In genomic region chr11:35142481-35143207, GRCh38 we compare ENCODE assay signal across 8 cellular contexts. TPM values are rescaled to one million over a fixed set of nuclear protein-coding genes. Genes with fewer than 3 reads are reported as not detected.
A peak's percentile ranks its signal among the peaks of the same experiment; 100 is the strongest.
DNase-seq lines count a peak whose midpoint lies in the region; ATAC-seq and TF ChIP-seq lines count a peak whose summit lies in the region.

No MANE protein-coding gene starts in this region.

- WGBS in transverse colon (ENCODE audit: low coverage in 1 of 2), 2 donors: 68 to 71% methylated on average over 2 to 3 of the region's 3 CpGs

- peaks cover 73% of the 10 kb centered on the region for H3K4me1 Mint-ChIP-seq in activated CD4-positive, alpha-beta T cell treated with anti-CD3 and anti-CD28 coated beads, Interleukin-2, amount 10 ng/mL, durations not matched to agents 7 days and 5 days

- intact Hi-C loops in transverse colon (cut with DNase I; ENCODE audit: low total_unique reads): no loop called here

- peaks cover 70% of the 10 kb centered on the region for H3K36me3 Mint-ChIP-seq in activated CD4-positive, alpha-beta T cell treated with anti-CD3 and anti-CD28 coated beads, Interleukin-2, amount 10 ng/mL, durations not matched to agents 7 days and 5 days (ENCODE audit: low read depth)

- no peaks in the 10 kb centered on the region for H3K36me3 ChIP-seq in transverse colon

- H3K27me3 Mint-ChIP-seq in activated CD4-positive, alpha-beta T cell treated with anti-CD3 and anti-CD28 coated beads, Interleukin-2, amount 10 ng/mL, durations not matched to agents 7 days and 5 days: no peaks in the 10 kb centered on the region

- H3K4me3 Mint-ChIP-seq in activated CD4-positive, alpha-beta T cell treated with anti-CD3 and anti-CD28 coated beads, Interleukin-2, amount 10 ng/mL, durations not matched to agents 7 days and 5 days: peak overlapping the region; percentile 87

- TF ChIP-seq POLR2A in transverse colon (IDR thresholded peaks at IDR 0.05): no peak

- CTCF ChIA-PET in activated CD4-positive, alpha-beta T cell treated with anti-CD3 and anti-CD28 coated beads, Interleukin-2, amount 10 ng/mL, durations not matched to agents 7 days and 5 days (lab: Charles Lee): interaction anchor here (1.2 kb wide), 1 partner anchor 9 kb away, joined by 3 read pairs; no protein-coding TSS in a partner anchor

- no peak for TF ChIP-seq EP300 in transverse colon (IDR thresholded peaks at IDR 0.05; ENCODE audit: low read depth)

- peak; percentile 83 for DNase-seq in activated effector memory CD4-positive, alpha-beta T cell treated with anti-CD3 and anti-CD28 coated beads, Interleukin-2, amount 50 U/mL, for 16 hours
- DNase-seq in activated effector memory CD4-positive, alpha-beta T cell treated with Interleukin-2 at 50 U/mL for 16 hours: no peak
- DNase-seq in activated CD4-positive, alpha-beta T cell treated with anti-CD3 and anti-CD28 coated beads, Interleukin-2, amount 10 ng/mL, durations not matched to agents 7 days and 5 days: peak; percentile 26
- DNase-seq in foreskin fibroblast (peak; percentile 74 to 84), transverse colon (peak; percentile 42), DMS153 treated with DMSO at 0.1 percent for 48 hours (lab: John Stamatoyannopoulos, UW; ENCODE audit: unreplicated experiment) (no peak)

- H3K4me3 ChIP-seq in foreskin fibroblast (ENCODE audit: low read depth in 1 of 2, low read length in 2 of 2) (peak overlapping the region; percentile 59 to 75), transverse colon (peak overlapping the region in 1 of 4 donors; percentile 4)

- peaks cover 33 to 83% (median 54%) of the 10 kb centered on the region in 4 donors for H3K4me1 ChIP-seq in transverse colon

- POLR2A ChIA-PET in activated CD4-positive, alpha-beta T cell treated with anti-CD3 and anti-CD28 coated beads, Interleukin-2, amount 10 ng/mL, durations not matched to agents 7 days and 5 days (lab: Charles Lee): no interaction called here

- peak overlapping the region; percentile 28 for H3K27ac Mint-ChIP-seq in activated CD4-positive, alpha-beta T cell treated with anti-CD3 and anti-CD28 coated beads, Interleukin-2, amount 10 ng/mL, durations not matched to agents 7 days and 5 days

- no peaks in the 10 kb centered on the region for H3K9me3 ChIP-seq in transverse colon

- peaks cover 2% of the 10 kb centered on the region for H3K9me3 Mint-ChIP-seq in activated CD4-positive, alpha-beta T cell treated with anti-CD3 and anti-CD28 coated beads, Interleukin-2, amount 10 ng/mL, durations not matched to agents 7 days and 5 days

- no peaks in the 10 kb centered on the region for H3K27me3 ChIP-seq in transverse colon

- TF ChIP-seq CTCF in foreskin fibroblast (IDR thresholded peaks at IDR 0.05; ENCODE audit: low read depth, low read length) (peak; percentile 51), transverse colon (IDR thresholded peaks at IDR 0.05) (peak in 1 of 5 experiments; percentile 9)

- no peak for ATAC-seq in GM21786 (IDR thresholded peaks at IDR 0.05; ENCODE audit: unreplicated experiment)
- ATAC-seq in HG03457 (IDR thresholded peaks at IDR 0.05; ENCODE audit: unreplicated experiment): no peak

- H3K27ac ChIP-seq in transverse colon: peak overlapping the region; percentile 85 to 95 (median 92)

- in situ Hi-C loops in transverse colon (cut with MboI; ENCODE audit: low pct_ligation_motif_present in 1 of 4, low pct_unique_long_range_greater_than_20kb in 1 of 4, low sequenced_read_pairs in 3 of 4): no loop called here

RNA-seq across cellular contexts. Expression of gene CD44, which starts 3.7 kb away (rescaled TPM):
- total RNA-seq in activated CD4-positive, alpha-beta T cell treated with anti-CD3 and anti-CD28 coated beads, Interleukin-2, amount 10 ng/mL, durations not matched to agents 7 days and 5 days: 100 to 1,000 TPM; 518 to 534 TPM
- 100 to 1,000 TPM in 3 of 4 donors, 10 to 100 TPM in 1; 56.3 to 182 (median 114) TPM for total RNA-seq in transverse colon

Comparison
In these comparisons a context has a peak if more than half of its experiments do, and no peak if none do; other contexts are left out.
1. DNase-seq: peak in activated effector memory CD4-positive, alpha-beta T cell treated with anti-CD3 and anti-CD28 coated beads, Interleukin-2, amount 50 U/mL, for 16 hours (single experiment), activated CD4-positive, alpha-beta T cell treated with anti-CD3 and anti-CD28 coated beads, Interleukin-2, amount 10 ng/mL, durations not matched to agents 7 days and 5 days (single experiment), foreskin fibroblast (2 of 2) and transverse colon (single experiment); none in activated effector memory CD4-positive, alpha-beta T cell treated with Interleukin-2 at 50 U/mL for 16 hours (single experiment) and DMS153 treated with DMSO at 0.1 percent for 48 hours (single experiment).